14 cellular contexts compared by ENCODE assay signal in the genomic region with DNA sequence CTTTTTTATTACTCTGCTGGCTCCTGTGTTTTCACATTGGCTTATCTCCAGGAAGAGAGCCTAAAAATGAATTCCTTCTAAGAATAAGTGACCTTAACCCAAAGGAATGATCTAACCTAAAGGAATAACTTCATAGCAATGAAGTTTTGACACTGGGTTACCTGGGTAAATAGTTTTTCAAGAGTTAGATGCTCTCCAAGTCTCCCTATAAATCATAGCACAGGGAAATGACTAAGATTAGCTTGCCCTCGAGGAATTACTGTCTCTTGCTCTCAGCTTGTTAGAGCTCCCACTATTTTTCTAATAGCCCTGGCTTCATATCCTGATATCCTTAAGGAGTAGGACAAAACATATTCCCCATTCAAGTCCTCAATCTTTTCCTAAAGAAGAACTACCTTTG.
"Had no signal": no experiment of that assay in that cellular context is flagged by ENCODE, and none has a peak within 500 bp of the region (broad histone marks: within the 10 kb centered on the region; RNA-seq: fewer than 3 reads in every experiment).

No MANE protein-coding gene starts in this region.

- H3K36me3 Mint-ChIP-seq: activated naive CD4-positive, alpha-beta T cell treated with anti-CD3 and anti-CD28 coated beads, Interleukin-2, amount 50 U/mL, for 24 hours; naive thymus-derived CD8-positive, alpha-beta T cell; stimulated activated memory B cell treated with anti-CD40 and anti-IgM and Interleukin-4, amounts not matched to agents 10 μg/mL and 1 μg/mL and 100 μg/mL, for 72 hours had no signal

- H3K27ac Mint-ChIP-seq: activated naive CD4-positive, alpha-beta T cell treated with anti-CD3 and anti-CD28 coated beads, Interleukin-2, amount 50 U/mL, for 24 hours; endodermal cell; naive thymus-derived CD8-positive, alpha-beta T cell; stimulated activated memory B cell treated with anti-CD40 and anti-IgM and Interleukin-4, amounts not matched to agents 10 μg/mL and 1 μg/mL and 100 μg/mL, for 72 hours had no signal

- H3K4me1 Mint-ChIP-seq: activated naive CD4-positive, alpha-beta T cell treated with anti-CD3 and anti-CD28 coated beads, Interleukin-2, amount 50 U/mL, for 24 hours; stimulated activated memory B cell treated with anti-CD40 and anti-IgM and Interleukin-4, amounts not matched to agents 10 μg/mL and 1 μg/mL and 100 μg/mL, for 72 hours had no signal

- H3K9me3 Mint-ChIP-seq: activated naive CD4-positive, alpha-beta T cell treated with anti-CD3 and anti-CD28 coated beads, Interleukin-2, amount 50 U/mL, for 24 hours; stimulated activated memory B cell treated with anti-CD40 and anti-IgM and Interleukin-4, amounts not matched to agents 10 μg/mL and 1 μg/mL and 100 μg/mL, for 72 hours had no signal

- DNase-seq: activated CD4-positive, alpha-beta T cell treated with anti-CD3 and anti-CD28 coated beads, Interleukin-2, amount 50 U/mL, for 48 hours; activated gamma-delta T cell; adrenal gland; endodermal cell; gastrocnemius medialis; head of caudate nucleus; kidney; mesendoderm; naive thymus-derived CD8-positive, alpha-beta T cell; sigmoid colon; stimulated activated CD4-positive, alpha-beta T cell treated with anti-CD3 and anti-CD28 coated beads, Interleukin-4, amount 100 ng/mL, for 4 hours; upper lobe of left lung had no signal

- H3K27me3 Mint-ChIP-seq: stimulated activated memory B cell treated with anti-CD40 and anti-IgM and Interleukin-4, amounts not matched to agents 10 μg/mL and 1 μg/mL and 100 μg/mL, for 72 hours had no signal

- H3K4me3 Mint-ChIP-seq: activated naive CD4-positive, alpha-beta T cell treated with anti-CD3 and anti-CD28 coated beads, Interleukin-2, amount 50 U/mL, for 24 hours; endodermal cell; naive thymus-derived CD8-positive, alpha-beta T cell; stimulated activated memory B cell treated with anti-CD40 and anti-IgM and Interleukin-4, amounts not matched to agents 10 μg/mL and 1 μg/mL and 100 μg/mL, for 72 hours had no signal
